25 cellular contexts compared by ENCODE assay signal in the genomic region with DNA sequence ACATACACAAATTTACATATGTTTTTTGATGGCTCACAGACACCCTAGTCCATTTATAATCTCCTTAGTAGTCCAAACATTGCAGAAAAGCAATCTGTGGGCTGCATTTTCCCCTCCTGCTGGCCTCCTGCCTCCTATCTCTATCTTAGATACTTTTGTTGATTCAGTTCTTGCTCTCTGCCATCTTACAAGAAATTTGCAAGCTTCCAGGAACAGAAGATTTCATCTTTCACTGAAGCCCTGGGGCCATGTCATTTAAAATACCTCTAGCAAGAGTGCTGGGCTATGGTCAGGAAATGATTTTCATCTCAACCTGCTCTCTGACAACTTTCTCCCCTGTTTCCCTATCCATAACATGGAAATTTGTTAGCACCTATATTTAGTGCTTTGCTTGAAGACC.
"Had no signal": no experiment of that assay in that cellular context is flagged by ENCODE, and none has a peak within 500 bp of the region (broad histone marks: within the 10 kb centered on the region; RNA-seq: fewer than 3 reads in every experiment).

No MANE protein-coding gene starts in this region.

- H3K36me3 ChIP-seq: left ventricle myocardium inferior, ovary, right atrium auricular region, right lobe of liver, stomach, thyroid gland, transverse colon, upper lobe of right lung had no signal

- H3K4me2 ChIP-seq: hepatocyte, smooth muscle cell had no signal

- H3K4me3 Mint-ChIP-seq: naive thymus-derived CD4-positive, alpha-beta T cell; natural killer cell treated with Interleukin-12 subunit alpha and Interleukin-12 subunit beta and Interleukin-15 and Interleukin-18, amount 100 ng/mL, for 72 hours; stimulated activated naive B cell treated with anti-CD40 and anti-IgM and Interleukin-4, amounts not matched to agents 10 μg/mL and 1 μg/mL and 100 μg/mL, for 72 hours had no signal

- H3K4me3 ChIP-seq: hepatocyte, left ventricle myocardium inferior, lung, mucosa of descending colon, ovary, right atrium auricular region, right lobe of liver, smooth muscle cell, stomach, testis, thyroid gland, transverse colon, upper lobe of right lung had no signal

- ATAC-seq: mucosa of descending colon; naive thymus-derived CD4-positive, alpha-beta T cell; right lobe of liver; stimulated activated naive B cell treated with anti-CD40 and anti-IgM and Interleukin-4, amounts not matched to agents 10 μg/mL and 1 μg/mL and 100 μg/mL, for 72 hours; stimulated activated naive CD8-positive, alpha-beta T cell treated with anti-CD3 and anti-CD28 coated beads, Interleukin-15, Interleukin-2, amounts not matched to agents 100 U/mL and 50 U/mL, for 24 hours; upper lobe of right lung had no signal

- H3K27me3 ChIP-seq: hepatocyte, ovary, right atrium auricular region, right lobe of liver, stomach, testis, thyroid gland, transverse colon, upper lobe of right lung had no signal

- H3K9me3 ChIP-seq: mucosa of descending colon, ovary, right lobe of liver, testis, thyroid gland, transverse colon, upper lobe of right lung had no signal

- H3K4me1 ChIP-seq: left ventricle myocardium inferior, right atrium auricular region, right lobe of liver, stomach, testis, transverse colon, upper lobe of right lung had no signal

- H3K27ac Mint-ChIP-seq: progenitor cell of endocrine pancreas; stimulated activated naive B cell treated with anti-CD40 and anti-IgM and Interleukin-4, amounts not matched to agents 10 μg/mL and 1 μg/mL and 100 μg/mL, for 72 hours had no signal

- H3K9me3 Mint-ChIP-seq: natural killer cell treated with Interleukin-12 subunit alpha and Interleukin-12 subunit beta and Interleukin-15 and Interleukin-18, amount 100 ng/mL, for 72 hours had no signal

- H3K27ac ChIP-seq: hepatocyte, left ventricle myocardium inferior, ovary, right atrium auricular region, right lobe of liver, stomach, testis, thyroid gland, transverse colon, upper lobe of right lung had no signal

- FAIRE-seq: urothelium cell line had no signal

- DNase-seq: islet precursor cell; left ventricle myocardium inferior; midbrain; mucosa of descending colon; naive thymus-derived CD4-positive, alpha-beta T cell; ovary; right lobe of liver; stimulated activated CD4-positive, alpha-beta T cell treated with anti-CD3 and anti-CD28 coated beads, Interleukin-1b, Interleukin-23, amount 100 ng/mL, for 48 hours; stimulated activated CD4-positive, alpha-beta T cell treated with anti-CD3 and anti-CD28 coated beads, Interleukin-2, amount 100 ng/mL, for 48 hours; stimulated activated CD4-positive, alpha-beta T cell treated with anti-CD3 and anti-CD28 coated beads, Interleukin-4, amount 100 ng/mL, for 4 hours; stimulated activated CD8-positive, alpha-beta memory T cell treated with anti-CD3 and anti-CD28 coated beads, Interleukin-4, amount 100 ng/mL, for 48 hours; stimulated activated naive B cell treated with anti-CD40 and anti-IgM and Interleukin-4, amounts not matched to agents 10 μg/mL and 1 μg/mL and 100 μg/mL, for 72 hours; stimulated activated naive CD8-positive, alpha-beta T cell treated with anti-CD3 and anti-CD28 coated beads, Interleukin-15, Interleukin-2, amounts not matched to agents 100 U/mL and 50 U/mL, for 24 hours; stomach; testis; thyroid gland; transverse colon; upper lobe of right lung had no signal

- H3K79me2 ChIP-seq: hepatocyte had no signal

- H3K27me3 Mint-ChIP-seq: naive thymus-derived CD4-positive, alpha-beta T cell; natural killer cell treated with Interleukin-12 subunit alpha and Interleukin-12 subunit beta and Interleukin-15 and Interleukin-18, amount 100 ng/mL, for 72 hours; progenitor cell of endocrine pancreas; stimulated activated naive B cell treated with anti-CD40 and anti-IgM and Interleukin-4, amounts not matched to agents 10 μg/mL and 1 μg/mL and 100 μg/mL, for 72 hours had no signal

- H2AFZ ChIP-seq: hepatocyte had no signal
